1 cellular context compared by ENCODE assay signal in genomic region chr9:127396253-127396807, GRCh38.
TF ChIP-seq lines count a peak whose summit lies in the region.

No MANE protein-coding gene starts in this region.

TF ChIP-seq in GM12878, 131 proteins besides CTCF, POLR2A, EP300 and RAD21 (continues in another document):
- TF ChIP-seq ZZZ3 (IDR thresholded peaks at IDR 0.05; ENCODE audit: control insufficient read depth, insufficient read length, low read depth), result no peak
- peak; percentile 87 for TF ChIP-seq NKRF (conservative IDR thresholded peaks at IDR 0.05)
- no peak for TF ChIP-seq ATF2 (IDR thresholded peaks at IDR 0.05; ENCODE audit: low read length)
- no peak for TF ChIP-seq EZH2 (IDR thresholded peaks at IDR 0.05; ENCODE audit: borderline replicate concordance, control insufficient read depth, low read depth, low read length)
- peak; percentile 39 for TF ChIP-seq IKZF1 (conservative IDR thresholded peaks at IDR 0.05)
- no peak for TF ChIP-seq E2F4 (IDR thresholded peaks at IDR 0.05; ENCODE audit: low read depth, low read length)
- no peak for TF ChIP-seq FOXM1 (IDR thresholded peaks at IDR 0.05; ENCODE audit: low read depth, low read length)
- no peak for TF ChIP-seq SREBF2 (IDR thresholded peaks at IDR 0.05; ENCODE audit: low read length)
- no peak for TF ChIP-seq SIX5 (IDR thresholded peaks at IDR 0.05; ENCODE audit: low read depth, low read length, severe bottlenecking)
- peak; percentile 76 for TF ChIP-seq USF2 (IDR thresholded peaks at IDR 0.05; ENCODE audit: borderline replicate concordance, low read depth, low read length)
- no peak for TF ChIP-seq HDAC6 (IDR thresholded peaks at IDR 0.05; ENCODE audit: unreplicated experiment)
- no peak for TF ChIP-seq SMAD5 (IDR thresholded peaks at IDR 0.05; ENCODE audit: low read depth)
- TF ChIP-seq TCF12 (IDR thresholded peaks at IDR 0.05; ENCODE audit: low read depth, low read length), result peak; percentile 80; the same call in 1 of the 2 replicates
- TF ChIP-seq PRDM15 (CRISPR knock-in tag; IDR thresholded peaks at IDR 0.05), result no peak
- no peak for TF ChIP-seq ZBTB33 (IDR thresholded peaks at IDR 0.05)
- 0 out of 2 replicates have a peak, but pooled peaks have one; percentile 33 for TF ChIP-seq DPF2 (IDR thresholded peaks at IDR 0.05)
- TF ChIP-seq SPI1 (IDR thresholded peaks at IDR 0.05; ENCODE audit: borderline replicate concordance, insufficient read depth, low read depth, low read length), result 0 out of 2 replicates have a peak, but pooled peaks have one; percentile 24
- TF ChIP-seq PAX8 (IDR thresholded peaks at IDR 0.05), result no peak
- peak; percentile 47 to 83; a peak in 3 of 4 replicates for TF ChIP-seq BHLHE40 (IDR thresholded peaks at IDR 0.05; ENCODE audit: borderline replicate concordance in 1 of 2, low read depth in 2 of 2, low read length in 1 of 2)
- peak; percentile 81 for TF ChIP-seq USF1 (IDR thresholded peaks at IDR 0.05; ENCODE audit: borderline replicate concordance, extremely low read length, insufficient read depth, low read depth, low read length)
- TF ChIP-seq CBX5 (IDR thresholded peaks at IDR 0.05; ENCODE audit: low read depth), result no peak
- TF ChIP-seq MAX (IDR thresholded peaks at IDR 0.05; ENCODE audit: low read depth, low read length), result peak; percentile 92
- no peak for TF ChIP-seq SP1 (IDR thresholded peaks at IDR 0.05; ENCODE audit: low read depth, low read length)
- no peak for TF ChIP-seq SUPT20H (IDR thresholded peaks at IDR 0.05; ENCODE audit: borderline replicate concordance, control insufficient read depth, low read depth, low read length)
- no peak for TF ChIP-seq ZNF217 (IDR thresholded peaks at IDR 0.05)
- TF ChIP-seq LARP7 (IDR thresholded peaks at IDR 0.05), result peak; percentile 71
- peak; percentile 37 for TF ChIP-seq ZNF687 (IDR thresholded peaks at IDR 0.05)
- TF ChIP-seq ZNF24 (IDR thresholded peaks at IDR 0.05), result no peak
- peak; percentile 63; the same call in 1 of the 2 replicates for TF ChIP-seq NBN (IDR thresholded peaks at IDR 0.05)
- TF ChIP-seq CEBPZ (IDR thresholded peaks at IDR 0.05; ENCODE audit: low read depth, low read length), result no peak
- peak; percentile 16; the same call in 1 of the 2 replicates for TF ChIP-seq RUNX3 (IDR thresholded peaks at IDR 0.05; ENCODE audit: low read length)
- TF ChIP-seq TCF3 (IDR thresholded peaks at IDR 0.05; ENCODE audit: borderline replicate concordance, insufficient read depth, low read depth, low read length), result 0 out of 2 replicates have a peak, but pooled peaks have one; percentile 55
- TF ChIP-seq RAD51 (IDR thresholded peaks at IDR 0.05), result peak; percentile 90
- no peak for TF ChIP-seq YBX1 (IDR thresholded peaks at IDR 0.05)
- no peak for TF ChIP-seq SMAD1 (IDR thresholded peaks at IDR 0.05; ENCODE audit: low read depth, partially characterized antibody)
- TF ChIP-seq TBL1XR1 (IDR thresholded peaks at IDR 0.05; ENCODE audit: low read depth, low read length), result no peak
- TF ChIP-seq RB1 (IDR thresholded peaks at IDR 0.05; ENCODE audit: borderline replicate concordance), result peak; percentile 75; the same call in 1 of the 2 replicates
- TF ChIP-seq POLR2AphosphoS5 (IDR thresholded peaks at IDR 0.05; ENCODE audit: low read length), result peak; percentile 58
- TF ChIP-seq GATAD2B (conservative IDR thresholded peaks at IDR 0.05; ENCODE audit: low read depth), result 0 out of 2 replicates have a peak, but pooled peaks have one; percentile 17
